In genomic region chr6:137494281-137494966, GRCh38 we compare ENCODE assay signal across 15 cellular contexts. TPM values are rescaled to one million over a fixed set of nuclear protein-coding genes. Genes with fewer than 3 reads are reported as not detected.
A peak's percentile ranks its signal among the peaks of the same experiment; 100 is the strongest.
DNase-seq lines count a peak whose midpoint lies in the region; ATAC-seq and TF ChIP-seq lines count a peak whose summit lies in the region.
"Had no signal": no experiment of that assay in that cellular context is flagged by ENCODE, and none has a peak within 500 bp of the region (broad histone marks: within the 10 kb centered on the region; RNA-seq: fewer than 3 reads in every experiment).

OLIG3 (minus strand) TSS chr6:137494394; CDS start chr6:137494170, 224 bp downstream.

- intact Hi-C loops in A673 (cut with micrococcal nuclease; ENCODE audit: unreplicated experiment) = no loop called here

- H3K4me3 ChIP-seq in HUES48 (ENCODE audit: low read depth, low read length) (peak within 1 kb of the TSS; percentile 57), A673 (ENCODE audit: low read depth, low read length, poor library complexity, severe bottlenecking) (no peak within 1 kb of the TSS)
- H3K4me3 ChIP-seq: cardiac muscle cell had no signal

- no peak within 1 kb of the TSS for H3K9ac ChIP-seq in HUES48 (ENCODE audit: low read depth, low read length)

- H3K4me3 Mint-ChIP-seq in activated naive CD8-positive, alpha-beta T cell treated with anti-CD3 and anti-CD28 coated beads, Interleukin-2, amount 50 U/mL, for 24 hours = peak within 1 kb of the TSS; percentile 63
- peak within 1 kb of the TSS; percentile 81 for H3K4me3 Mint-ChIP-seq in natural killer cell treated with Interleukin-12 subunit alpha and Interleukin-12 subunit beta and Interleukin-15 and Interleukin-18, amount 100 ng/mL, for 72 hours

- no peak for TF ChIP-seq CTCF in A673 (conservative IDR thresholded peaks at IDR 0.05; ENCODE audit: low read depth, low read length)

- DNase-seq in CD1c-positive myeloid dendritic cell (ENCODE audit: extremely low spot score) = peak; percentile 29
- DNase-seq in activated naive CD8-positive, alpha-beta T cell treated with anti-CD3 and anti-CD28 coated beads, Interleukin-2, amount 50 U/mL, for 24 hours = peak; percentile 36
- no peak for DNase-seq in natural killer cell treated with Interleukin-12 subunit alpha and Interleukin-12 subunit beta and Interleukin-15 and Interleukin-18, amount 100 ng/mL, for 72 hours (ENCODE audit: low spot score)
- no peak for DNase-seq in NCI-H187 treated with DMSO at 0.1 percent for 48 hours (lab: John Stamatoyannopoulos, UW)
- DNase-seq in A673 (ENCODE audit: low spot score) = no peak
- no peak for DNase-seq in GM19240 (ENCODE audit: insufficient read length, low spot score)
- DNase-seq: hippocampal formation, Karpas-422, sigmoid colon had no signal

- H3K4me1 ChIP-seq in HUES48 (ENCODE audit: control insufficient read depth, insufficient read depth, low read length) = peaks cover 55% of the 10 kb centered on the region
- no peaks in the 10 kb centered on the region for H3K4me1 ChIP-seq in A673 (ENCODE audit: insufficient read depth, low read length, poor library complexity, severe bottlenecking)

- ATAC-seq in activated naive CD8-positive, alpha-beta T cell treated with anti-CD3 and anti-CD28 coated beads, Interleukin-2, amount 50 U/mL, for 24 hours = peak; percentile 45
- ATAC-seq in natural killer cell treated with Interleukin-12 subunit alpha and Interleukin-12 subunit beta and Interleukin-15 and Interleukin-18, amount 100 ng/mL, for 72 hours = no peak
- no peak for ATAC-seq in HG02840 (IDR thresholded peaks at IDR 0.05; ENCODE audit: low FRiP score, unreplicated experiment)

- peak within 1 kb of the TSS; percentile 57 for H3K27ac Mint-ChIP-seq in activated naive CD8-positive, alpha-beta T cell treated with anti-CD3 and anti-CD28 coated beads, Interleukin-2, amount 50 U/mL, for 24 hours
- peak within 1 kb of the TSS in 1 of 2 donors; percentile 29 for H3K27ac Mint-ChIP-seq in natural killer cell treated with Interleukin-12 subunit alpha and Interleukin-12 subunit beta and Interleukin-15 and Interleukin-18, amount 100 ng/mL, for 72 hours

- H3K36me3 ChIP-seq in HUES48 (ENCODE audit: control insufficient read depth, insufficient read depth, low read length) (no peaks in the 10 kb centered on the region), A673 (ENCODE audit: insufficient read depth, low read length, poor library complexity, severe bottlenecking) (no peaks in the 10 kb centered on the region)
- H3K36me3 ChIP-seq: cardiac muscle cell, sigmoid colon had no signal

- BruUV-seq in A673 (replicated peaks; lab: Mats Ljungman, UMichigan) = no TSS peak

- POLR2A ChIA-PET in A673 (lab: Charles Lee; ENCODE audit: low non-redundant PET) = no interaction called here

- peaks cover 96% of the 10 kb centered on the region for H3K27me3 Mint-ChIP-seq in activated naive CD8-positive, alpha-beta T cell treated with anti-CD3 and anti-CD28 coated beads, Interleukin-2, amount 50 U/mL, for 24 hours
- H3K27me3 Mint-ChIP-seq in natural killer cell treated with Interleukin-12 subunit alpha and Interleukin-12 subunit beta and Interleukin-15 and Interleukin-18, amount 100 ng/mL, for 72 hours = peaks cover 59 to 84% of the 10 kb centered on the region in 2 donors

- H3K9me3 Mint-ChIP-seq in activated naive CD8-positive, alpha-beta T cell treated with anti-CD3 and anti-CD28 coated beads, Interleukin-2, amount 50 U/mL, for 24 hours = peaks cover 4% of the 10 kb centered on the region
- no peaks in the 10 kb centered on the region for H3K9me3 Mint-ChIP-seq in natural killer cell treated with Interleukin-12 subunit alpha and Interleukin-12 subunit beta and Interleukin-15 and Interleukin-18, amount 100 ng/mL, for 72 hours

- peaks cover 57% of the 10 kb centered on the region for H3K4me1 Mint-ChIP-seq in activated naive CD8-positive, alpha-beta T cell treated with anti-CD3 and anti-CD28 coated beads, Interleukin-2, amount 50 U/mL, for 24 hours
- peaks cover 31 to 41% of the 10 kb centered on the region in 2 donors for H3K4me1 Mint-ChIP-seq in natural killer cell treated with Interleukin-12 subunit alpha and Interleukin-12 subunit beta and Interleukin-15 and Interleukin-18, amount 100 ng/mL, for 72 hours (ENCODE audit: low read depth in 2 of 2)

- H3K27me3 ChIP-seq in HUES48 (ENCODE audit: control insufficient read depth, insufficient read depth, low read length) (peaks cover 99% of the 10 kb centered on the region), A673 (replicated peaks; ENCODE audit: insufficient read depth, low read depth, low read length, poor library complexity) (peaks cover 100% of the 10 kb centered on the region)

- H3K9me3 ChIP-seq in HUES48 (ENCODE audit: control insufficient read depth, insufficient read depth, low read length) (no peaks in the 10 kb centered on the region), A673 (ENCODE audit: low read depth, low read length, poor library complexity, severe bottlenecking) (no peaks in the 10 kb centered on the region)
- H3K9me3 ChIP-seq: sigmoid colon had no signal

- no peak within 1 kb of the TSS for H3K27ac ChIP-seq in HUES48 (ENCODE audit: low read depth, low read length)
- no peak within 1 kb of the TSS for H3K27ac ChIP-seq in A673 (ENCODE audit: low read depth, low read length, poor library complexity, severe bottlenecking)
- H3K27ac ChIP-seq: C4-2B, cardiac muscle cell, sigmoid colon, VCaP had no signal

- CTCF ChIA-PET in A673 (lab: Charles Lee) = no interaction called here

- peaks cover 2% of the 10 kb centered on the region for H3K36me3 Mint-ChIP-seq in activated naive CD8-positive, alpha-beta T cell treated with anti-CD3 and anti-CD28 coated beads, Interleukin-2, amount 50 U/mL, for 24 hours (ENCODE audit: low read depth)
- peaks cover 10% of the 10 kb centered on the region for H3K36me3 Mint-ChIP-seq in natural killer cell treated with Interleukin-12 subunit alpha and Interleukin-12 subunit beta and Interleukin-15 and Interleukin-18, amount 100 ng/mL, for 72 hours

RNA-seq across cellular contexts. Expression of gene OLIG3, which starts in this region (rescaled TPM):
- under 1 TPM in 1 of 2 donors, not detected in 1; 0.81 TPM for total RNA-seq in natural killer cell treated with Interleukin-12 subunit alpha and Interleukin-12 subunit beta and Interleukin-15 and Interleukin-18, amount 100 ng/mL, for 72 hours
- not detected in 2 replicates for total RNA-seq in A673 (2021)
- total RNA-seq: cardiac muscle cell, sigmoid colon, temporal lobe had no signal

Comparison
In these comparisons a context has a peak if more than half of its experiments do, and no peak if none do; other contexts are left out.
1. DNase-seq: peak in CD1c-positive myeloid dendritic cell (single experiment) and activated naive CD8-positive, alpha-beta T cell treated with anti-CD3 and anti-CD28 coated beads, Interleukin-2, amount 50 U/mL, for 24 hours (single experiment); none in natural killer cell treated with Interleukin-12 subunit alpha and Interleukin-12 subunit beta and Interleukin-15 and Interleukin-18, amount 100 ng/mL, for 72 hours (single experiment), NCI-H187 treated with DMSO at 0.1 percent for 48 hours (single experiment), A673 (single experiment) and GM19240 (single experiment).